ENCODE assay signal across 20 cellular contexts in genomic region chr11:76249195-76249741, GRCh38. TPM values are rescaled to one million over a fixed set of nuclear protein-coding genes. Genes with fewer than 3 reads are reported as not detected.
DNase-seq lines count a peak whose midpoint lies in the region; ATAC-seq, FAIRE-seq and TF ChIP-seq lines count a peak whose summit lies in the region.
"Had no signal": no experiment of that assay in that cellular context is flagged by ENCODE, and none has a peak within 500 bp of the region (broad histone marks: within the 10 kb centered on the region; RNA-seq: fewer than 3 reads in every experiment).

No MANE protein-coding gene starts in this region.

- intact Hi-C loops in left colon (cut with DNase I, micrococcal nuclease) (no loop called here), pancreas (cut with DNase I) (no loop called here)

- 27 to 38% methylated on average over 3 of the region's 3 CpGs for WGBS in pancreas, 2 donors

- H3K9me2 ChIP-seq in Karpas-422 (replicated peaks; ENCODE audit: insufficient read depth, low read length): no peaks in the 10 kb centered on the region

- no peaks in the 10 kb centered on the region for H3K36me3 Mint-ChIP-seq in activated naive CD8-positive, alpha-beta T cell treated with anti-CD3 and anti-CD28 coated beads for 36 hours
- H3K36me3 Mint-ChIP-seq in activated naive CD8-positive, alpha-beta T cell treated with anti-CD3 and anti-CD28 coated beads, Interleukin-2, amount 50 U/mL, for 24 hours (ENCODE audit: low read depth): no peaks in the 10 kb centered on the region
- H3K36me3 Mint-ChIP-seq: IgD-negative memory B cell had no signal

- no peak for ATAC-seq in activated naive CD8-positive, alpha-beta T cell treated with anti-CD3 and anti-CD28 coated beads, Interleukin-2, amount 50 U/mL, for 24 hours
- peak; percentile 91 for ATAC-seq in left colon
- peak; percentile 30 to 90 (median 78) for ATAC-seq in pancreas

- H3K27ac Mint-ChIP-seq in activated naive CD8-positive, alpha-beta T cell treated with anti-CD3 and anti-CD28 coated beads for 36 hours: peak overlapping the region; percentile 0
- no peak overlapping the region for H3K27ac Mint-ChIP-seq in activated naive CD8-positive, alpha-beta T cell treated with anti-CD3 and anti-CD28 coated beads, Interleukin-2, amount 50 U/mL, for 24 hours
- H3K27ac Mint-ChIP-seq: IgD-negative memory B cell had no signal

- H3K36me3 ChIP-seq in pancreas (no peaks in the 10 kb centered on the region), Karpas-422 (ENCODE audit: insufficient read depth, low read length) (no peaks in the 10 kb centered on the region)

- H3K27me3 ChIP-seq in pancreas: no peaks in the 10 kb centered on the region
- H3K27me3 ChIP-seq in Karpas-422 (ENCODE audit: low read length): no peaks in the 10 kb centered on the region

- H3K4me2 ChIP-seq in Karpas-422 (ENCODE audit: low read depth, low read length, poor library complexity, severe bottlenecking): no peak overlapping the region
- H3K4me2 ChIP-seq: KMS-11 had no signal

- H3K4me3 Mint-ChIP-seq in activated naive CD8-positive, alpha-beta T cell treated with anti-CD3 and anti-CD28 coated beads for 36 hours: no peak overlapping the region
- no peak overlapping the region for H3K4me3 Mint-ChIP-seq in activated naive CD8-positive, alpha-beta T cell treated with anti-CD3 and anti-CD28 coated beads, Interleukin-2, amount 50 U/mL, for 24 hours
- H3K4me3 Mint-ChIP-seq: IgD-negative memory B cell had no signal

- H4K20me1 ChIP-seq in Karpas-422 (ENCODE audit: insufficient read depth, low read depth, low read length): no peaks in the 10 kb centered on the region

- H3K27ac ChIP-seq in pancreas (no peak overlapping the region), Karpas-422 (ENCODE audit: low read length) (no peak overlapping the region)
- H3K27ac ChIP-seq: KMS-11 had no signal

- no peaks in the 10 kb centered on the region for H3K4me1 Mint-ChIP-seq in activated naive CD8-positive, alpha-beta T cell treated with anti-CD3 and anti-CD28 coated beads for 36 hours
- no peaks in the 10 kb centered on the region for H3K4me1 Mint-ChIP-seq in activated naive CD8-positive, alpha-beta T cell treated with anti-CD3 and anti-CD28 coated beads, Interleukin-2, amount 50 U/mL, for 24 hours
- H3K4me1 Mint-ChIP-seq: IgD-negative memory B cell had no signal

- H3K4me3 ChIP-seq in pancreas (no peak overlapping the region), Karpas-422 (ENCODE audit: low read length) (no peak overlapping the region)

- H3K4me1 ChIP-seq in pancreas (no peaks in the 10 kb centered on the region), Karpas-422 (ENCODE audit: low read length) (no peaks in the 10 kb centered on the region)

- H3K9me3 ChIP-seq in pancreas (no peaks in the 10 kb centered on the region), Karpas-422 (ENCODE audit: low read length) (no peaks in the 10 kb centered on the region; the same call in 1 of the 2 replicates)

- TF ChIP-seq CTCF in pancreas (IDR thresholded peaks at IDR 0.05): no peak

- no peak for FAIRE-seq in pancreas (lab: Jason Lieb, UNC)
- FAIRE-seq: GM12892, GM19239 had no signal

- H3K27me3 Mint-ChIP-seq in activated naive CD8-positive, alpha-beta T cell treated with anti-CD3 and anti-CD28 coated beads for 36 hours: no peaks in the 10 kb centered on the region
- no peaks in the 10 kb centered on the region for H3K27me3 Mint-ChIP-seq in activated naive CD8-positive, alpha-beta T cell treated with anti-CD3 and anti-CD28 coated beads, Interleukin-2, amount 50 U/mL, for 24 hours

- no peaks in the 10 kb centered on the region for H3K79me2 ChIP-seq in Karpas-422 (ENCODE audit: low read length)

- no peak overlapping the region for H2AFZ ChIP-seq in Karpas-422 (ENCODE audit: low read length)

- H3K9me3 Mint-ChIP-seq in activated naive CD8-positive, alpha-beta T cell treated with anti-CD3 and anti-CD28 coated beads for 36 hours: no peaks in the 10 kb centered on the region
- H3K9me3 Mint-ChIP-seq in activated naive CD8-positive, alpha-beta T cell treated with anti-CD3 and anti-CD28 coated beads, Interleukin-2, amount 50 U/mL, for 24 hours: no peaks in the 10 kb centered on the region

- DNase-seq in activated naive CD8-positive, alpha-beta T cell treated with anti-CD3 and anti-CD28 coated beads for 36 hours: no peak
- DNase-seq in activated naive CD8-positive, alpha-beta T cell treated with anti-CD3 and anti-CD28 coated beads, Interleukin-2, amount 50 U/mL, for 24 hours: no peak
- DNase-seq in left colon (peak in 1 of 2 donors; percentile 32), pancreas (peak in 1 of 6 donors; percentile 33), NCI-H187 treated with DMSO at 0.1 percent for 48 hours (lab: John Stamatoyannopoulos, UW) (no peak), HuH-7 (ENCODE audit: low spot score) (no peak), Karpas-422 (no peak)
- DNase-seq: DMS153, DND-41, H7, NCI-H1092, NCI-H1417 treated with DMSO at 0.1 percent for 48 hours, NCI-H1694 treated with DMSO at 0.1 percent for 48 hours, NCI-H2171 treated with DMSO at 0.1 percent for 48 hours, NCI-H345, NCI-H510A treated with DMSO at 0.1 percent for 48 hours had no signal

- H3K9ac ChIP-seq in Karpas-422 (ENCODE audit: low read length): no peak overlapping the region
- H3K9ac ChIP-seq: KMS-11 had no signal

RNA-seq across cellular contexts. Expression of gene WNT11, which starts 43.0 kb away (rescaled TPM):
- not detected for total RNA-seq in activated naive CD8-positive, alpha-beta T cell treated with anti-CD3 and anti-CD28 coated beads for 36 hours
- total RNA-seq in left colon (1 to 10 TPM; 7.3 to 7.9 TPM), pancreas (1 to 10 TPM; 2.6 to 9.3 (median 6.2) TPM)
- 10 to 100 TPM in 1 of 2 donors, 1 to 10 TPM in 1; 5.4 to 30.5 TPM for polyA plus RNA-seq in pancreas
- 0.07 and 0.30 TPM in 2 replicates for total RNA-seq in Karpas-422 (2014; rRNA removed; shearing (Covaris generic); ENCODE audit: low replicate concordance)
- polyA plus RNA-seq: IgD-negative memory B cell had no signal
